In genomic region chr20:40442181-40442963, GRCh38 we compare ENCODE assay signal across 13 cellular contexts.
DNase-seq lines count a peak whose midpoint lies in the region; ATAC-seq and TF ChIP-seq lines count a peak whose summit lies in the region.
"Had no signal": no experiment of that assay in that cellular context is flagged by ENCODE, and none has a peak within 500 bp of the region (broad histone marks: within the 10 kb centered on the region; RNA-seq: fewer than 3 reads in every experiment).

No MANE protein-coding gene starts in this region.

- H3K4me3 ChIP-seq in brain microvascular endothelial cell (ENCODE audit: low read depth, low read length) (no peak overlapping the region), left lung (no peak overlapping the region)
- H3K4me3 ChIP-seq: lung had no signal

- H3K9me3 ChIP-seq in left lung = no peaks in the 10 kb centered on the region

- CTCF ChIA-PET in HEK293T (lab: Yijun Ruan, JAX) = no interaction called here
- CTCF ChIA-PET in activated CD8-positive, alpha-beta memory T cell treated with anti-CD3 and anti-CD28 coated beads, Interleukin-2, amount 10 ng/mL, durations not matched to agents 7 days and 5 days (lab: Charles Lee) = no interaction called here

- peak; percentile 27 for DNase-seq in AG08396 (ENCODE audit: low spot score)
- peak; percentile 14 for DNase-seq in HEK293T (ENCODE audit: extremely low spot score)
- peak; percentile 4 for DNase-seq in brain microvascular endothelial cell
- no peak for DNase-seq in left lung
- no peak for DNase-seq in SHP77 treated with DMSO at 0.1 percent for 48 hours (lab: John Stamatoyannopoulos, UW)
- DNase-seq in stimulated activated CD4-positive, alpha-beta T cell treated with anti-CD3 and anti-CD28 coated beads, Interleukin-4, amount 100 ng/mL, for 4 hours = no peak
- DNase-seq in activated CD8-positive, alpha-beta memory T cell treated with anti-CD3 and anti-CD28 coated beads, Interleukin-2, amount 10 ng/mL, durations not matched to agents 7 days and 5 days = no peak
- DNase-seq: CD8-positive, alpha-beta T cell; foreskin fibroblast; IMR-90; NK-92 treated with Interleukin-12 subunit alpha and Interleukin-12 subunit beta, amount 100 ng/mL, for 24 hours had no signal

- H3K27ac ChIP-seq in brain microvascular endothelial cell (no peak overlapping the region), left lung (no peak overlapping the region)

- H3K36me3 Mint-ChIP-seq in activated CD8-positive, alpha-beta memory T cell treated with anti-CD3 and anti-CD28 coated beads, Interleukin-2, amount 10 ng/mL, durations not matched to agents 7 days and 5 days = no peaks in the 10 kb centered on the region
- H3K36me3 Mint-ChIP-seq: CD8-positive, alpha-beta T cell had no signal

- no peaks in the 10 kb centered on the region for H3K4me1 Mint-ChIP-seq in activated CD8-positive, alpha-beta memory T cell treated with anti-CD3 and anti-CD28 coated beads, Interleukin-2, amount 10 ng/mL, durations not matched to agents 7 days and 5 days

- peak; percentile 57 for ATAC-seq in left lung
- ATAC-seq in GM21526 (IDR thresholded peaks at IDR 0.05; ENCODE audit: low FRiP score, unreplicated experiment) = no peak
- ATAC-seq in activated CD8-positive, alpha-beta memory T cell treated with anti-CD3 and anti-CD28 coated beads, Interleukin-2, amount 10 ng/mL, durations not matched to agents 7 days and 5 days = no peak
- ATAC-seq: CD8-positive, alpha-beta T cell had no signal

- in situ Hi-C loops in brain microvascular endothelial cell (cut with HindIII; ENCODE audit: low pct_ligation_motif_present, low sequenced_read_pairs) = no loop called here

- no peaks in the 10 kb centered on the region for H3K27me3 ChIP-seq in brain microvascular endothelial cell (replicated peaks)
- no peaks in the 10 kb centered on the region for H3K27me3 ChIP-seq in left lung

- no peaks in the 10 kb centered on the region for H3K36me3 ChIP-seq in brain microvascular endothelial cell (replicated peaks)
- H3K36me3 ChIP-seq in left lung = no peaks in the 10 kb centered on the region

- H3K4me1 ChIP-seq in left lung = peaks cover 3 to 9% of the 10 kb centered on the region in 2 donors

- H3K27me3 Mint-ChIP-seq in activated CD8-positive, alpha-beta memory T cell treated with anti-CD3 and anti-CD28 coated beads, Interleukin-2, amount 10 ng/mL, durations not matched to agents 7 days and 5 days = no peaks in the 10 kb centered on the region

- no peak overlapping the region for H3K27ac Mint-ChIP-seq in activated CD8-positive, alpha-beta memory T cell treated with anti-CD3 and anti-CD28 coated beads, Interleukin-2, amount 10 ng/mL, durations not matched to agents 7 days and 5 days
- H3K27ac Mint-ChIP-seq: CD8-positive, alpha-beta T cell had no signal

- peak; percentile 24 for TF ChIP-seq CTCF in brain microvascular endothelial cell (IDR thresholded peaks at IDR 0.05; ENCODE audit: low read depth, low read length, missing control alignments)
- TF ChIP-seq CTCF in left lung (IDR thresholded peaks at IDR 0.05) = peak in 1 of 2 donors; percentile 13

- H3K9me3 Mint-ChIP-seq in activated CD8-positive, alpha-beta memory T cell treated with anti-CD3 and anti-CD28 coated beads, Interleukin-2, amount 10 ng/mL, durations not matched to agents 7 days and 5 days (ENCODE audit: low read depth) = no peaks in the 10 kb centered on the region
- H3K9me3 Mint-ChIP-seq: CD8-positive, alpha-beta T cell had no signal

- H3K4me3 Mint-ChIP-seq in activated CD8-positive, alpha-beta memory T cell treated with anti-CD3 and anti-CD28 coated beads, Interleukin-2, amount 10 ng/mL, durations not matched to agents 7 days and 5 days = no peak overlapping the region
- H3K4me3 Mint-ChIP-seq: CD8-positive, alpha-beta T cell had no signal

- intact Hi-C loops in left lung (cut with DNase I) = no loop called here

- POLR2A ChIA-PET in HEK293T (lab: Yijun Ruan, JAX) = no interaction called here

TF ChIP-seq in HEK293T, 16 proteins besides CTCF, POLR2A, EP300 and RAD21:
- no peak for TF ChIP-seq FOXM1 (IDR thresholded peaks at IDR 0.05; ENCODE audit: borderline replicate concordance)
TF ChIP-seq in HEK293T: peak in this region for 0.

Comparison
In these comparisons a context has a peak if more than half of its experiments do, and no peak if none do; other contexts are left out.
1. DNase-seq: peak in AG08396 (single experiment), HEK293T (single experiment) and brain microvascular endothelial cell (single experiment); none in left lung (0 of 2), SHP77 treated with DMSO at 0.1 percent for 48 hours (single experiment), stimulated activated CD4-positive, alpha-beta T cell treated with anti-CD3 and anti-CD28 coated beads, Interleukin-4, amount 100 ng/mL, for 4 hours (0 of 2) and activated CD8-positive, alpha-beta memory T cell treated with anti-CD3 and anti-CD28 coated beads, Interleukin-2, amount 10 ng/mL, durations not matched to agents 7 days and 5 days (single experiment).